8 cellular contexts compared by ENCODE assay signal in genomic region chr1:89822109-89822962, GRCh38.
A peak's percentile ranks its signal among the peaks of the same experiment; 100 is the strongest.
DNase-seq lines count a peak whose midpoint lies in the region; ATAC-seq and TF ChIP-seq lines count a peak whose summit lies in the region.

No MANE protein-coding gene starts in this region.

- peak overlapping the region; percentile 68 to 70 for H3K9ac ChIP-seq in mucosa of rectum (ENCODE audit: low read depth in 1 of 2, low read length in 2 of 2)

- H3K36me3 ChIP-seq in GM06990 (ENCODE audit: control insufficient read depth, insufficient read depth, low read length) (no peaks in the 10 kb centered on the region), mucosa of rectum (ENCODE audit: control insufficient read depth in 2 of 2, insufficient read depth in 2 of 2, low read length in 2 of 2) (no peaks in the 10 kb centered on the region)

- H3K4me1 ChIP-seq in mucosa of rectum (ENCODE audit: control insufficient read depth in 2 of 2, insufficient read depth in 2 of 2, low read length in 2 of 2), result peaks cover 6 to 15% of the 10 kb centered on the region in 2 donors

- no peak for TF ChIP-seq CTCF in GM06990 (IDR thresholded peaks at IDR 0.05; ENCODE audit: insufficient read depth, low read length, poor library complexity, severe bottlenecking)
- TF ChIP-seq CTCF in cardiac fibroblast (IDR thresholded peaks at IDR 0.05; ENCODE audit: low read depth, low read length), result no peak

- peak overlapping the region; percentile 90 for H3K27ac ChIP-seq in mucosa of rectum (ENCODE audit: low read depth in 2 of 2, low read length in 2 of 2)

- no peak for DNase-seq in GM06990 (ENCODE audit: extremely low read depth, insufficient read length)
- DNase-seq in MV-4-11 (lab: John Stamatoyannopoulos, UW), result peak; percentile 39
- DNase-seq in cardiac fibroblast (ENCODE audit: low read depth in 2 of 2), result no peak
- DNase-seq in LoVo (ENCODE audit: low spot score), result no peak
- DNase-seq in NCI-H2196 (lab: John Stamatoyannopoulos, UW; ENCODE audit: unreplicated experiment), result no peak

- ATAC-seq in GM21717 (IDR thresholded peaks at IDR 0.05; ENCODE audit: unreplicated experiment), result no peak
- ATAC-seq in GM21515 (IDR thresholded peaks at IDR 0.05; ENCODE audit: unreplicated experiment), result no peak

- peak overlapping the region; percentile 66 for H3K4me3 ChIP-seq in GM06990 (replicated peaks; ENCODE audit: low read depth, low read length)
- H3K4me3 ChIP-seq in cardiac fibroblast (replicated peaks in 1 of 2; ENCODE audit: low read depth in 2 of 2, low read length in 2 of 2), result peak overlapping the region; percentile 69 to 73
- H3K4me3 ChIP-seq in mucosa of rectum (ENCODE audit: low read length in 2 of 2), result peak overlapping the region; percentile 83 to 86

- no peaks in the 10 kb centered on the region for H3K9me3 ChIP-seq in mucosa of rectum (ENCODE audit: control insufficient read depth in 2 of 2, low read length in 2 of 2)

- H3K27me3 ChIP-seq in GM06990 (replicated peaks; ENCODE audit: control insufficient read depth, insufficient read depth, low read length), result no peaks in the 10 kb centered on the region
- H3K27me3 ChIP-seq in mucosa of rectum (ENCODE audit: control insufficient read depth in 2 of 2, insufficient read depth in 2 of 2, low read length in 2 of 2), result no peaks in the 10 kb centered on the region
